Comparison of ENCODE assay signal across 8 cellular contexts in genomic region chr4:128812360-128812958, GRCh38. TPM values are rescaled to one million over a fixed set of nuclear protein-coding genes. Genes with fewer than 3 reads are reported as not detected.
A peak's percentile ranks its signal among the peaks of the same experiment; 100 is the strongest.
DNase-seq lines count a peak whose midpoint lies in the region; ATAC-seq, FAIRE-seq and TF ChIP-seq lines count a peak whose summit lies in the region.

No MANE protein-coding gene starts in this region.

- TF ChIP-seq CTCF in BE2C (IDR thresholded peaks at IDR 0.05; ENCODE audit: low read depth, low read length) (no peak), osteocyte (IDR thresholded peaks at IDR 0.05) (no peak)

- FAIRE-seq in GM18507 (lab: Jason Lieb, UNC) = peak; percentile 66

- peak; percentile 48 for DNase-seq in BE2C
- no peak for DNase-seq in GM18507 (ENCODE audit: extremely low spot score, insufficient read length, low read depth)
- DNase-seq in NCI-H2227 (lab: John Stamatoyannopoulos, UW; ENCODE audit: unreplicated experiment) = peak; percentile 85
- DNase-seq in activated naive CD4-positive, alpha-beta T cell treated with anti-CD3 and anti-CD28 coated beads, Interleukin-2, amount 10 ng/mL, durations not matched to agents 7 days and 5 days = peak; percentile 70
- DNase-seq in globus pallidus (ENCODE audit: low spot score) = peak; percentile 37
- no peak for DNase-seq in osteocyte (ENCODE audit: extremely low spot score, unreplicated experiment)
- DNase-seq in posterior vena cava (ENCODE audit: low spot score) = no peak

- H3K4me3 Mint-ChIP-seq in activated naive CD4-positive, alpha-beta T cell treated with anti-CD3 and anti-CD28 coated beads, Interleukin-2, amount 10 ng/mL, durations not matched to agents 7 days and 5 days = peak overlapping the region; percentile 89
- peak overlapping the region; percentile 84 for H3K4me3 Mint-ChIP-seq in osteocyte (ENCODE audit: unreplicated experiment)

- ATAC-seq in HG03060 (IDR thresholded peaks at IDR 0.05; ENCODE audit: low read depth, unreplicated experiment) = peak; percentile 0

- no peaks in the 10 kb centered on the region for H3K27me3 Mint-ChIP-seq in activated naive CD4-positive, alpha-beta T cell treated with anti-CD3 and anti-CD28 coated beads, Interleukin-2, amount 10 ng/mL, durations not matched to agents 7 days and 5 days
- no peaks in the 10 kb centered on the region for H3K27me3 Mint-ChIP-seq in osteocyte (ENCODE audit: unreplicated experiment)

- peak overlapping the region; percentile 83 for H3K4me3 ChIP-seq in BE2C (ENCODE audit: low read depth, low read length)

- peaks cover 15% of the 10 kb centered on the region for H3K36me3 Mint-ChIP-seq in activated naive CD4-positive, alpha-beta T cell treated with anti-CD3 and anti-CD28 coated beads, Interleukin-2, amount 10 ng/mL, durations not matched to agents 7 days and 5 days
- no peaks in the 10 kb centered on the region for H3K36me3 Mint-ChIP-seq in osteocyte (ENCODE audit: unreplicated experiment)

- 0 out of 2 replicates have a peak, but pooled peaks cover 3% of the 10 kb centered on the region for H3K9me3 ChIP-seq in BE2C

- no peaks in the 10 kb centered on the region for H3K36me3 ChIP-seq in BE2C

- intact Hi-C loops in posterior vena cava (cut with DNase I) = loop anchor here (5.0 to 10.0 kb wide), 4 partner anchors 238 to 358 kb away; no protein-coding TSS in a partner anchor

- no peaks in the 10 kb centered on the region for H3K27me3 ChIP-seq in BE2C

- peaks cover 3% of the 10 kb centered on the region for H3K9me3 Mint-ChIP-seq in activated naive CD4-positive, alpha-beta T cell treated with anti-CD3 and anti-CD28 coated beads, Interleukin-2, amount 10 ng/mL, durations not matched to agents 7 days and 5 days
- H3K9me3 Mint-ChIP-seq in osteocyte (ENCODE audit: unreplicated experiment) = no peaks in the 10 kb centered on the region

- H3K4me1 ChIP-seq in BE2C = peaks cover 3% of the 10 kb centered on the region; the same call in 1 of the 2 replicates

- peaks cover 38% of the 10 kb centered on the region for H3K4me1 Mint-ChIP-seq in activated naive CD4-positive, alpha-beta T cell treated with anti-CD3 and anti-CD28 coated beads, Interleukin-2, amount 10 ng/mL, durations not matched to agents 7 days and 5 days
- H3K4me1 Mint-ChIP-seq in osteocyte (ENCODE audit: unreplicated experiment) = peaks cover 15% of the 10 kb centered on the region

- H3K27ac Mint-ChIP-seq in activated naive CD4-positive, alpha-beta T cell treated with anti-CD3 and anti-CD28 coated beads, Interleukin-2, amount 10 ng/mL, durations not matched to agents 7 days and 5 days = peak overlapping the region; percentile 91
- H3K27ac Mint-ChIP-seq in osteocyte (ENCODE audit: unreplicated experiment) = peak overlapping the region; percentile 78

- CTCF ChIA-PET in activated naive CD4-positive, alpha-beta T cell treated with anti-CD3 and anti-CD28 coated beads, Interleukin-2, amount 10 ng/mL, durations not matched to agents 7 days and 5 days (lab: Charles Lee) = interaction anchor here (1.0 to 1.7 kb wide), 5 partner anchors 42 to 280 kb away, joined by 3 to 7 read pairs (median 5); partner anchors contain the start of gene SCLT1

RNA-seq across cellular contexts. Expression of gene JADE1, which starts 3.0 kb away (rescaled TPM):
- 27.5 TPM for polyA plus RNA-seq in BE2C (2012; ENCODE audit: insufficient read depth, insufficient read length, low read depth)
- total RNA-seq in osteocyte (19.7 and 20.4 TPM in 2 replicates), posterior vena cava (10 to 100 TPM; 36.6 to 46.1 TPM)

Comparison
In these comparisons a context has a peak if more than half of its experiments do, and no peak if none do; other contexts are left out.
1. DNase-seq: peak in BE2C (single experiment), NCI-H2227 (single experiment), activated naive CD4-positive, alpha-beta T cell treated with anti-CD3 and anti-CD28 coated beads, Interleukin-2, amount 10 ng/mL, durations not matched to agents 7 days and 5 days (single experiment) and globus pallidus (single experiment); none in GM18507 (single experiment), osteocyte (single experiment) and posterior vena cava (single experiment).